Comparison of ENCODE assay signal across 1 cellular context in the genomic region with DNA sequence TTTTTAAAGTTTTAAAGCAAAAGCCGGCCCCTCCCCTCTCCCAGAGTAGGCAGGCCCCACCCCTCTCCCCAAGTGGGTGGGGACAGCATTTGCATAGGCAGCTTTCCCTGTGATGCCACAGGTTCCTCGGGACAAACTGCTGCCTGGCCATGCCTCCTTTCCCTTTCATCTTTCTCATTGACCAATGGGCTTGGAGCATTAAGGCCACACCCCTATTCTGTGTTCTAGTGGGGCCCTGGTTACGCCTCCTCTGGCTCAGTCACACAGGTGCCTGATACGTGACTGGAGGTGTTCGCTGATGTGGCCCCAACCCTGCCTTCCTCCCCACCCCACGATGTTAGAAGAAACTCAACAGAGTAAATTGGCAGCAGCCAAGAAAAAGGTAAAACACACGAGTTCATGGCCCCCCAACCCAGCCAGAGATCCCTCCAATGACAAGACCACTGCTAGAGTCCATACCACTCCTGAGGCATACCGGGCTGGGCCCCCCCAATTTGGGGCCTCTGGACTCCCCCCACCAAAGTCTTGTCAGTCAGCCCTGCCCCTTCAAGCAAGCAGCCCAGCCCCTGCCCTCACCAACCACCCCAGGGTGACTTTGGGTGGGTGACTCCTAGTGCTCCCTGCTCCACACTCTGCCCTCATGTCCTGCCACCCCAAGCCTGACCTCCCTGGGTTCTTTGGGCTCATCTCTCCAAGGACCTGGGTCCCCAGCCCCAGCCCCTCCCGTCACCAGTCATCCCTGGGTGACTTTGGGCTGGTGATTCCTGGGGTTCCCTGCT.
TF ChIP-seq lines count a peak whose summit lies in the region.

No MANE protein-coding gene starts in this region.

TF ChIP-seq in HEK293, 187 proteins besides CTCF, POLR2A, EP300 and RAD21 (continued from another document):
- no peak for TF ChIP-seq ZNF280C (tag by site-specific recombination; IDR thresholded peaks at IDR 0.05)
- peak; percentile 80 for TF ChIP-seq KLF10 (tag by site-specific recombination; IDR thresholded peaks at IDR 0.05)
- TF ChIP-seq ZNF768 (tag by site-specific recombination; IDR thresholded peaks at IDR 0.05): no peak
- peak; percentile 46 for TF ChIP-seq SP2 (tag by site-specific recombination; IDR thresholded peaks at IDR 0.05)
- TF ChIP-seq GLIS2 (tag by site-specific recombination; IDR thresholded peaks at IDR 0.05): 0 out of 2 replicates have a peak, but pooled peaks have one; percentile 27
- no peak for TF ChIP-seq ZNF221 (tag by site-specific recombination; IDR thresholded peaks at IDR 0.05; ENCODE audit: borderline replicate concordance)
- TF ChIP-seq, protein P1, sequence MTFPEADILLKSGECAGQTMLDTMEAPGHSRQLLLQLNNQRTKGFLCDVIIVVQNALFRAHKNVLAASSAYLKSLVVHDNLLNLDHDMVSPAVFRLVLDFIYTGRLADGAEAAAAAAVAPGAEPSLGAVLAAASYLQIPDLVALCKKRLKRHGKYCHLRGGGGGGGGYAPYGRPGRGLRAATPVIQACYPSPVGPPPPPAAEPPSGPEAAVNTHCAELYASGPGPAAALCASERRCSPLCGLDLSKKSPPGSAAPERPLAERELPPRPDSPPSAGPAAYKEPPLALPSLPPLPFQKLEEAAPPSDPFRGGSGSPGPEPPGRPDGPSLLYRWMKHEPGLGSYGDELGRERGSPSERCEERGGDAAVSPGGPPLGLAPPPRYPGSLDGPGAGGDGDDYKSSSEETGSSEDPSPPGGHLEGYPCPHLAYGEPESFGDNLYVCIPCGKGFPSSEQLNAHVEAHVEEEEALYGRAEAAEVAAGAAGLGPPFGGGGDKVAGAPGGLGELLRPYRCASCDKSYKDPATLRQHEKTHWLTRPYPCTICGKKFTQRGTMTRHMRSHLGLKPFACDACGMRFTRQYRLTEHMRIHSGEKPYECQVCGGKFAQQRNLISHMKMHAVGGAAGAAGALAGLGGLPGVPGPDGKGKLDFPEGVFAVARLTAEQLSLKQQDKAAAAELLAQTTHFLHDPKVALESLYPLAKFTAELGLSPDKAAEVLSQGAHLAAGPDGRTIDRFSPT (tag by site-specific recombination; IDR thresholded peaks at IDR 0.05): no peak
- TF ChIP-seq ZNF239 (tag by site-specific recombination; IDR thresholded peaks at IDR 0.05): no peak
- no peak for TF ChIP-seq ZNF341 (tag by site-specific recombination; IDR thresholded peaks at IDR 0.05; ENCODE audit: low read depth)
- TF ChIP-seq ZNF426 (tag by site-specific recombination; IDR thresholded peaks at IDR 0.05): no peak
- TF ChIP-seq MYNN (tag by site-specific recombination; IDR thresholded peaks at IDR 0.05; ENCODE audit: borderline replicate concordance): no peak
- TF ChIP-seq ZNF23 (tag by site-specific recombination; IDR thresholded peaks at IDR 0.05; ENCODE audit: borderline replicate concordance): no peak
- no peak for TF ChIP-seq KLF1 (tag by site-specific recombination; IDR thresholded peaks at IDR 0.05)
- TF ChIP-seq ZNF433 (tag by site-specific recombination; IDR thresholded peaks at IDR 0.05; ENCODE audit: low read depth): no peak
- peak; percentile 65 for TF ChIP-seq SCRT2 (tag by site-specific recombination; IDR thresholded peaks at IDR 0.05)
- no peak for TF ChIP-seq ZNF175 (tag by site-specific recombination; IDR thresholded peaks at IDR 0.05)
- peak; percentile 31; the same call in 1 of the 2 replicates for TF ChIP-seq SCRT1 (tag by site-specific recombination; IDR thresholded peaks at IDR 0.05; ENCODE audit: borderline replicate concordance)
- no peak for TF ChIP-seq ZSCAN23 (tag by site-specific recombination; IDR thresholded peaks at IDR 0.05)
- TF ChIP-seq HOXC10 (CRISPR knock-in tag; IDR thresholded peaks at IDR 0.05): no peak
- TF ChIP-seq ZNF37A (tag by site-specific recombination; IDR thresholded peaks at IDR 0.05): no peak
- 0 out of 2 replicates have a peak, but pooled peaks have one; percentile 7 for TF ChIP-seq PATZ1 (tag by site-specific recombination; IDR thresholded peaks at IDR 0.05)
- no peak for TF ChIP-seq MEIS1 (CRISPR knock-in tag; IDR thresholded peaks at IDR 0.05; ENCODE audit: borderline replicate concordance)
- TF ChIP-seq SP3 (tag by site-specific recombination; IDR thresholded peaks at IDR 0.05): 0 out of 2 replicates have a peak, but pooled peaks have one; percentile 25
- no peak for TF ChIP-seq ZFP69B (tag by site-specific recombination; IDR thresholded peaks at IDR 0.05)
